ENCODE assay signal across 8 cellular contexts in the genomic region with DNA sequence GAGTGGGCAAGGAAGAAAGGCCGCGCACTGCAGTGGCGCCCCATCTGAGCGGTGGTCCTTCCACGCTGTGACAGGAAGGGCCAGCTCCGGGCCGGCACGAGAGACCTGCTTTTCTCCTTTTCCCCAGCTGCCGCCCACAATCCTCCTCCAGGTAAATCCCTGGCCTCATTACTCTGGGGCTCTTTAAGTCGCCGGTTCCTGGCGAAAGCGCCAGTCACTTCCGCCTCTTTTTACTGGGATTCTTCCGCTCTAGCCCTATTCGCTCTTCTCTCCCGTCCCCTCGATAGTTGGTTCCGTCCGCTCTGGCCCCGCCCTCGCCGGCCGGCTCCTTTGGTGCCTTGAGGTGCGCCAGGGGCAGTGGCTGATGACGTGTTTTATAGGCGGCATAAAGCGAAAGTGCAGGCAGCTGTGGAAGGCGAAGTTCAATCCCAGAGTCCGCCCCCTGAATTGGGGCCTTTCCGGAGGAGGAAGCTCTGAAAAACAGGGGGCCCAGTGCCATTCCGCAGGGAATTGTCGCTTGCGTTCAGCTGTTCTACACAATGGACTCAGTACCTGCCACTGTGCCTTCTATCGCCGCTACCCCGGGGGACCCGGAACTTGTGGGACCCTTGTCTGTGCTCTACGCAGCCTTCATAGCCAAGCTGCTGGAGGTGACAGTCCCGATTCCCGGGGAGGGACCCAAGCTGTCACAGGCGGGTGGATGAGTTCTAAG. TPM values are rescaled to one million over a fixed set of nuclear protein-coding genes. Genes with fewer than 3 reads are reported as not detected.
DNase-seq lines count a peak whose midpoint lies in the region; ATAC-seq and TF ChIP-seq lines count a peak whose summit lies in the region.

No MANE protein-coding gene starts in this region.

- DNase-seq in COLO829 (ENCODE audit: low spot score), result peak; percentile 95
- DNase-seq in HT-29 (ENCODE audit: low spot score), result peak; percentile 99
- DNase-seq in NK-92 treated with Interleukin-12 subunit alpha and Interleukin-12 subunit beta, amount 100 ng/mL, for 24 hours (lab: John Stamatoyannopoulos, UW), result peak; percentile 92
- DNase-seq in activated CD8-positive, alpha-beta memory T cell treated with anti-CD3 and anti-CD28 coated beads for 4 hours (ENCODE audit: low read depth in 2 of 2), result peak; percentile 93 to 95
- peak; percentile 95 for DNase-seq in effector CD8-positive, alpha-beta T cell (lab: John Stamatoyannopoulos, UW)
- DNase-seq in lung (ENCODE audit: low spot score), result peak; percentile 99
- DNase-seq in stimulated activated CD4-positive, alpha-beta T cell treated with anti-CD3 and anti-CD28 coated beads, TNF-alpha, amount 100 ng/mL, for 24 hours (ENCODE audit: low read depth in 3 of 3), result peak; percentile 90 to 98 (median 95)

- peaks cover 0 to 3% of the 10 kb centered on the region in 2 donors for H3K4me1 ChIP-seq in lung (ENCODE audit: control insufficient read depth in 2 of 2, insufficient read depth in 2 of 2, low read length in 2 of 2)

- no peaks in the 10 kb centered on the region for H3K9me3 ChIP-seq in lung (ENCODE audit: control insufficient read depth in 2 of 2, insufficient read depth in 1 of 2, low read length in 1 of 2)

- 0% methylated on average over 42 of the region's 42 CpGs for WGBS in lung, 2 donors

- H3K36me3 ChIP-seq in lung (ENCODE audit: control insufficient read depth in 2 of 2, insufficient read depth in 2 of 2, low read length in 2 of 2), result peaks cover 0 to 3% of the 10 kb centered on the region in 2 donors

- ATAC-seq in GM21360 (IDR thresholded peaks at IDR 0.05; ENCODE audit: unreplicated experiment), result peak; percentile 96
- ATAC-seq in lung (ENCODE audit: insufficient read depth, low FRiP score), result peak; percentile 100

- peak overlapping the region; percentile 97 to 100 for H3K27ac ChIP-seq in lung (ENCODE audit: low read depth in 1 of 2, low read length in 1 of 2)

- H3K4me3 ChIP-seq in lung, result peak overlapping the region; percentile 86

- TF ChIP-seq CTCF in lung (IDR thresholded peaks at IDR 0.05; ENCODE audit: control extremely low read depth, extremely low read depth), result no peak

- no peaks in the 10 kb centered on the region for H3K27me3 ChIP-seq in lung (ENCODE audit: control insufficient read depth, insufficient read depth)

RNA-seq across cellular contexts. Expression of a gene that starts 26.2 kb away (rescaled TPM):
- total RNA-seq in HT-29 (2014; rRNA removed; shearing (Covaris generic)), result 19.0 and 38.3 TPM in 2 replicates
- 10 to 100 TPM; 54.3 to 69.3 TPM for total RNA-seq in lung
- 10 to 100 TPM; 20.7 to 28.9 TPM for polyA plus RNA-seq in lung

RNA-seq across cellular contexts. Expression of a gene that starts 54.4 kb away (rescaled TPM):
- total RNA-seq in HT-29 (2014; rRNA removed; shearing (Covaris generic)), result 4.8 and 5.3 TPM in 2 replicates
- 10 to 100 TPM in 1 of 2 donors, 1 to 10 TPM in 1; 6.4 to 13.7 TPM for total RNA-seq in lung
- 1 to 10 TPM; 1.8 to 3.7 TPM for polyA plus RNA-seq in lung

Comparison
In these comparisons a context has a peak if more than half of its experiments do, and no peak if none do; other contexts are left out.
1. Peak in every context shown above with its lines: DNase-seq, ATAC-seq, H3K4me3 ChIP-seq and H3K27ac ChIP-seq.